In the genomic region with DNA sequence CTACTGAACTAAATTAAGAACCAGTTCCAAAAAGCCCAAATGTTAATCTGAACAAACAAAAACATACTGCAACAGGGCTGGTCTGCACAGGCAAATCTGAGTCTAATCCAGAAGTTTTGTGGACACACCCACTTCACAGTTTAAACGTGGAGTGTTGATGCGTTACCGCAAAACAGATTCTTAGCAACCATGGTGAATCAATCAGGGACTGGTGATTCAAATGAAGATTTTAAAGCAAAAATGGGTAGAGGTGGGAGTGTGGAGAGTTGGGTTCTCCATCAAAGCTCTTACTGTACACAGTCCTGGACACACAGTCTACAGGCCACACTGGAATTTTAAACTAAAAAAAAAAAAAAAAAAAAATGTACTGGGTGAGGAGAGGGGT, we compare ENCODE assay signal across 8 cellular contexts. TPM values are rescaled to one million over a fixed set of nuclear protein-coding genes. Genes with fewer than 3 reads are reported as not detected.
DNase-seq lines count a peak whose midpoint lies in the region; ATAC-seq and TF ChIP-seq lines count a peak whose summit lies in the region.

No MANE protein-coding gene starts in this region.

- H3K27me3 ChIP-seq in ascending aorta, result no peaks in the 10 kb centered on the region
- no peaks in the 10 kb centered on the region for H3K27me3 ChIP-seq in upper lobe of right lung

- POLR2A ChIA-PET in AG04449 (lab: Yijun Ruan, JAX), result interaction anchor here (0.6 to 6.1 kb wide), 15 partner anchors 8 to 1622 kb away, joined by 3 to 40 read pairs (median 4); no protein-coding TSS in a partner anchor

- H3K9me3 ChIP-seq in ascending aorta (no peaks in the 10 kb centered on the region), upper lobe of right lung (no peaks in the 10 kb centered on the region)

- DNase-seq in AG04449 (ENCODE audit: low read depth, low spot score), result no peak
- DNase-seq in ascending aorta (ENCODE audit: low spot score in 2 of 2), result no peak
- peak; percentile 89 for DNase-seq in kidney tubule cell (ENCODE audit: low spot score)
- no peak for DNase-seq in upper lobe of right lung
- DNase-seq in HuH-7 (ENCODE audit: low spot score), result no peak

- CTCF ChIA-PET in AG04449 (lab: Yijun Ruan, JAX), result interaction anchor here (0.9 to 4.6 kb wide), 2 partner anchors 11 to 51 kb away, joined by 4 to 20 read pairs; no protein-coding TSS in a partner anchor

- no peak for TF ChIP-seq CTCF in AG04449 (IDR thresholded peaks at IDR 0.05; ENCODE audit: insufficient read depth, low read length, missing control alignments)
- no peak for TF ChIP-seq CTCF in ascending aorta (IDR thresholded peaks at IDR 0.05)
- TF ChIP-seq CTCF in upper lobe of right lung (IDR thresholded peaks at IDR 0.05), result no peak

- H3K4me1 ChIP-seq in ascending aorta (peaks cover 13 to 75% of the 10 kb centered on the region in 2 donors), upper lobe of right lung (peaks cover 81% of the 10 kb centered on the region)

- peak overlapping the region; percentile 73 for H3K4me3 ChIP-seq in AG04449 (ENCODE audit: low read depth, low read length)
- peak overlapping the region in 1 of 2 donors; percentile 87 for H3K4me3 ChIP-seq in ascending aorta
- H3K4me3 ChIP-seq in upper lobe of right lung, result no peak overlapping the region

- H3K27ac ChIP-seq in ascending aorta (peak overlapping the region; percentile 98 to 99), upper lobe of right lung (peak overlapping the region; percentile 95)

- ATAC-seq in HG03175 (IDR thresholded peaks at IDR 0.05; ENCODE audit: unreplicated experiment) (peak; percentile 31), upper lobe of right lung (no peak), GM18867 (IDR thresholded peaks at IDR 0.05; ENCODE audit: unreplicated experiment) (no peak), GM21447 (IDR thresholded peaks at IDR 0.05; ENCODE audit: unreplicated experiment) (no peak)

- H3K36me3 ChIP-seq in ascending aorta (no peaks in the 10 kb centered on the region), upper lobe of right lung (peaks cover 9% of the 10 kb centered on the region)

- intact Hi-C loops in ascending aorta (cut with DNase I), result no loop called here
- intact Hi-C loops in upper lobe of right lung (cut with DNase I), result no loop called here

RNA-seq across cellular contexts. Expression of a gene that starts 5.2 kb away (rescaled TPM):
- total RNA-seq in ascending aorta (730 TPM), upper lobe of right lung (818 TPM)
